In the genomic region with DNA sequence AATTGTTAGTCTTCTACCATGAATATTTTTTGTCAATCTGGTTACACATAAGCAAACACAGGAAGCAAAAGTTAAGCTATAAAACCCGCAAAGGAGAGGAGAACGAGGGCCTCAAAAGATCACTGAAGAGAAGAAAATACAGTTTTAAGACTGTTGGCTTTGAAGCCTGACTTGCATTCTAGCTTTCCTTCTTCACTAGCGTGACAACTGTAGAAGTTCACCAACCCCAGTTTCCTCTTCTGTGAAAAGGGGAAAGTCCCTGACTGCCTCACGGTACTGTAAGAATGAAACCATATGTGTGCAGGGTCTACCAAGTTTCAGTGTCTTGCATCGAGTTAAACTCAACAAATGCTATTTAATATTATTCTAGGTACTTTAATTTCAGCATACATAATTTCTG, we compare ENCODE assay signal across 9 cellular contexts. TPM values are rescaled to one million over a fixed set of nuclear protein-coding genes. Genes with fewer than 3 reads are reported as not detected.
DNase-seq lines count a peak whose midpoint lies in the region; ATAC-seq and TF ChIP-seq lines count a peak whose summit lies in the region.
"Had no signal": no experiment of that assay in that cellular context is flagged by ENCODE, and none has a peak within 500 bp of the region (broad histone marks: within the 10 kb centered on the region; RNA-seq: fewer than 3 reads in every experiment).

No MANE protein-coding gene starts in this region.

- H3K9me2 ChIP-seq in DOHH2 (replicated peaks; ENCODE audit: control insufficient read depth, low read length): no peaks in the 10 kb centered on the region

- H3K36me3 ChIP-seq in DOHH2 (ENCODE audit: control insufficient read depth, low read length): no peaks in the 10 kb centered on the region
- no peaks in the 10 kb centered on the region for H3K36me3 ChIP-seq in breast epithelium
- H3K36me3 ChIP-seq in gastroesophageal sphincter: no peaks in the 10 kb centered on the region

- TF ChIP-seq POLR2A in breast epithelium (IDR thresholded peaks at IDR 0.05) (no peak), gastroesophageal sphincter (IDR thresholded peaks at IDR 0.05) (no peak)

- H4K20me1 ChIP-seq in DOHH2 (ENCODE audit: control insufficient read depth, insufficient read depth, low read depth, low read length): no peaks in the 10 kb centered on the region

- peaks cover 24 to 28% (median 25%) of the 10 kb centered on the region in 3 donors for H3K4me1 Mint-ChIP-seq in naive B cell

- no peaks in the 10 kb centered on the region for H3K36me3 Mint-ChIP-seq in naive B cell

- peak overlapping the region; percentile 62 for H3K4me2 ChIP-seq in DOHH2 (ENCODE audit: low read length)

- H3K79me2 ChIP-seq in DOHH2 (ENCODE audit: control insufficient read depth, low read length): no peaks in the 10 kb centered on the region

- 66% methylated on average over 4 to 5 of the region's 5 CpGs for whole genome bisulfite sequencing in gastroesophageal sphincter (ENCODE audit: low coverage in 1 of 2), 2 donors

- peaks cover 63% of the 10 kb centered on the region for H3K4me1 ChIP-seq in DOHH2 (ENCODE audit: control insufficient read depth, low read length)
- H3K4me1 ChIP-seq in breast epithelium: no peaks in the 10 kb centered on the region
- H3K4me1 ChIP-seq in gastroesophageal sphincter: peaks cover 0 to 6% (median 0%) of the 10 kb centered on the region in 3 donors

- H3K4me3 Mint-ChIP-seq in naive B cell: peak overlapping the region in 6 of 8 donors; percentile 3 to 62 (median 39)

- DNase-seq in GM20000 (ENCODE audit: low spot score): peak; percentile 64
- peak; percentile 34 for DNase-seq in activated T-cell treated with anti-CD3 and anti-CD28 coated beads for 4 hours
- peak; percentile 53 for DNase-seq in naive B cell
- no peak for DNase-seq in HPDE6-E6E7 (ENCODE audit: extremely low spot score)
- DNase-seq in breast epithelium (ENCODE audit: low spot score in 2 of 2): no peak

- H3K9me3 Mint-ChIP-seq in naive B cell: peaks cover 0 to 4% (median 0%) of the 10 kb centered on the region in 7 donors

- H3F3A ChIP-seq in DOHH2 (ENCODE audit: control insufficient read depth, insufficient read depth): peaks cover 13% of the 10 kb centered on the region

- peaks cover 3% of the 10 kb centered on the region; the same call in 1 of the 2 replicates for H3K9me3 ChIP-seq in DOHH2 (ENCODE audit: control insufficient read depth, insufficient read depth, low read length)
- H3K9me3 ChIP-seq in breast epithelium: no peaks in the 10 kb centered on the region
- no peaks in the 10 kb centered on the region for H3K9me3 ChIP-seq in gastroesophageal sphincter

- intact Hi-C loops in breast epithelium (cut with DNase I; ENCODE audit: low total_unique reads): no loop called here

- no peak for TF ChIP-seq EP300 in gastroesophageal sphincter (IDR thresholded peaks at IDR 0.05)

- peak overlapping the region; percentile 82 for H3K27ac ChIP-seq in DOHH2 (ENCODE audit: low read depth, low read length)
- H3K27ac ChIP-seq in breast epithelium: no peak overlapping the region
- no peak overlapping the region for H3K27ac ChIP-seq in gastroesophageal sphincter

- H3K27ac Mint-ChIP-seq in naive B cell: peak overlapping the region in 4 of 6 donors; percentile 6 to 64 (median 44)

- H3K4me3 ChIP-seq in DOHH2 (ENCODE audit: low read length): peak overlapping the region; percentile 28
- H3K4me3 ChIP-seq in breast epithelium: no peak overlapping the region
- H3K4me3 ChIP-seq in gastroesophageal sphincter: no peak overlapping the region

- peak; percentile 97 for ATAC-seq in HG03558 (IDR thresholded peaks at IDR 0.05; ENCODE audit: extremely low read depth, unreplicated experiment)
- peak; percentile 100 for ATAC-seq in naive B cell (ENCODE audit: low read depth in 2 of 2)
- no peak for ATAC-seq in gastroesophageal sphincter

- H3K27me3 ChIP-seq in DOHH2 (ENCODE audit: control insufficient read depth, low read length) (no peaks in the 10 kb centered on the region), breast epithelium (no peaks in the 10 kb centered on the region), gastroesophageal sphincter (no peaks in the 10 kb centered on the region)

- TF ChIP-seq CTCF in DOHH2 (IDR thresholded peaks at IDR 0.05; ENCODE audit: low read depth, low read length, poor library complexity, severe bottlenecking) (no peak), GM20000 (IDR thresholded peaks at IDR 0.05; ENCODE audit: extremely low read depth, missing control alignments) (no peak), breast epithelium (IDR thresholded peaks at IDR 0.05) (no peak), gastroesophageal sphincter (IDR thresholded peaks at IDR 0.05) (no peak)

- H3K27me3 Mint-ChIP-seq in naive B cell: no peaks in the 10 kb centered on the region

RNA-seq across cellular contexts. Expression of gene LRRN3, which starts 7.5 kb away (rescaled TPM):
- under 1 TPM; 0.09 to 0.44 (median 0.12) TPM for polyA plus RNA-seq in naive B cell (ENCODE audit: low read depth in 6 of 6)
- total RNA-seq in breast epithelium (1 to 10 TPM; 1.6 to 2.4 (median 1.6) TPM), gastroesophageal sphincter (1 to 10 TPM in 1 of 4 donors, under 1 TPM in 2, not detected in 1; 0.23 to 1.6 (median 0.40) TPM)
- total RNA-seq: HT1080 had no signal

Comparison
In these comparisons a context has a peak if more than half of its experiments do, and no peak if none do; other contexts are left out.
1. DNase-seq: peak in GM20000 (single experiment), activated T-cell treated with anti-CD3 and anti-CD28 coated beads for 4 hours (single experiment) and naive B cell (single experiment); none in HPDE6-E6E7 (single experiment) and breast epithelium (0 of 2).